37 cellular contexts compared by ENCODE assay signal in the genomic region with DNA sequence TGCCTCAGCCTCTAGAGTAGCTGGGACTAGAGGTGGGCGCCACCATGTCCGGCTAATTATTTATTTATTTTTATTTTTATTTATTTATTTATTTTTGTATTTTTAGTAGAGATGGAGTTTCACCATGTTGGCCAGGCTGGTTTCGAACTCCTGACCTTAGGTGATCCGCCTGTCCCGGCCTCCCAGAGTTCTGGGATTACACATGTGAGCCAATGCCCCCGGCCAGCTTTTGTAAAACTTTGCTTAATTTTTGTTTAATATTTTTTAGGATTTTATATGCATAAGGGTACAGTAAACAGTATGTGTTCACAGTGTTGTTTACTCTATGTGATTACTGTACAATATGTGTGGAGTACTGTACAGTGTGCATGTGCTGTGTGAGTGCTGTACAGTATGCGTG.
"Had no signal": no experiment of that assay in that cellular context is flagged by ENCODE, and none has a peak within 500 bp of the region (broad histone marks: within the 10 kb centered on the region; RNA-seq: fewer than 3 reads in every experiment).

No MANE protein-coding gene starts in this region.

- FAIRE-seq: astrocyte had no signal

- H3K27me3 Mint-ChIP-seq: activated naive CD4-positive, alpha-beta T cell treated with anti-CD3 and anti-CD28 coated beads, Interleukin-2, amount 10 ng/mL, durations not matched to agents 7 days and 5 days; activated naive CD4-positive, alpha-beta T cell treated with anti-CD3 and anti-CD28 coated beads, Interleukin-2, amount 50 U/mL, for 24 hours; activated naive CD8-positive, alpha-beta T cell; activated naive CD8-positive, alpha-beta T cell treated with anti-CD3 and anti-CD28 coated beads for 36 hours; activated naive CD8-positive, alpha-beta T cell treated with anti-CD3 and anti-CD28 coated beads, Interleukin-2, amount 10 ng/mL, durations not matched to agents 7 days and 5 days; activated naive CD8-positive, alpha-beta T cell treated with anti-CD3 and anti-CD28 coated beads, Interleukin-2, amount 50 U/mL, for 24 hours; activated T-cell treated with anti-CD3 and anti-CD28 coated beads, Interleukin-2, amount 50 U/mL, for 24 hours; activated T-helper 17 cell treated with anti-CD3 and anti-CD28 coated beads, Interleukin-2, amount 50 U/mL, for 72 hours; brain; central memory CD8-positive, alpha-beta T cell had no signal

- H3K9me3 ChIP-seq: adrenal gland, ascending aorta, body of pancreas, breast epithelium had no signal

- H3K9me3 Mint-ChIP-seq: activated naive CD4-positive, alpha-beta T cell treated with anti-CD3 and anti-CD28 coated beads for 36 hours; activated naive CD4-positive, alpha-beta T cell treated with anti-CD3 and anti-CD28 coated beads, Interleukin-2, amount 10 ng/mL, durations not matched to agents 7 days and 5 days; activated naive CD4-positive, alpha-beta T cell treated with anti-CD3 and anti-CD28 coated beads, Interleukin-2, amount 50 U/mL, for 24 hours; activated naive CD4-positive, alpha-beta T cell treated with anti-CD3 and anti-CD28 coated beads, Interleukin-2, amount 50 U/mL, for 72 hours; activated naive CD8-positive, alpha-beta T cell treated with anti-CD3 and anti-CD28 coated beads for 36 hours; activated naive CD8-positive, alpha-beta T cell treated with anti-CD3 and anti-CD28 coated beads, Interleukin-2, amount 10 ng/mL, durations not matched to agents 7 days and 5 days; activated naive CD8-positive, alpha-beta T cell treated with anti-CD3 and anti-CD28 coated beads, Interleukin-2, amount 50 U/mL, for 24 hours; activated T-cell treated with anti-CD3 and anti-CD28 coated beads, Interleukin-2, amount 50 U/mL, for 24 hours; activated T-cell treated with anti-CD3 and anti-CD28 coated beads, Interleukin-2, amount 50 U/mL, for 4 hours; activated T-cell treated with anti-CD3 and anti-CD28 coated beads, Interleukin-2, amount 50 U/mL, for 72 hours; activated T-helper 1 cell treated with anti-CD3 and anti-CD28 coated beads, Interleukin-12 subunit alpha, Interleukin-12 subunit beta, Interleukin-2, Interleukin-4 antibody, amounts not matched to agents 30 ng/mL and 10 ng/mL and 1 ng/mL, durations not matched to agents 14 hours and 24 hours and 36 hours; activated T-helper 17 cell treated with anti-CD3 and anti-CD28 coated beads, Interleukin-2, amount 50 U/mL, for 72 hours; activated T-helper 2 cell treated with anti-CD3 and anti-CD28 coated beads, Interferon-gamma antibody, Interleukin-2, Interleukin-4, amounts not matched to agents 10 μg/mL and 5 μg/mL and 100 μg/mL, durations not matched to agents 14 hours and 24 hours and 36 hours; brain; central memory CD8-positive, alpha-beta T cell had no signal

- H3K27me3 ChIP-seq: adrenal gland, ascending aorta, body of pancreas, brain microvascular endothelial cell, breast epithelium, cardiac muscle cell had no signal

- H3K4me1 ChIP-seq: adrenal gland, ascending aorta, body of pancreas, breast epithelium had no signal

- H3K4me1 Mint-ChIP-seq: activated naive CD8-positive, alpha-beta T cell treated with anti-CD3 and anti-CD28 coated beads, Interleukin-2, amount 50 U/mL, for 24 hours had no signal

- DNase-seq: activated effector memory CD4-positive, alpha-beta T cell treated with anti-CD3 and anti-CD28 coated beads, Interleukin-2, amount 50 U/mL, for 16 hours; activated effector memory CD4-positive, alpha-beta T cell treated with Interleukin-2 at 50 U/mL for 16 hours; activated gamma-delta T cell; activated gamma-delta T cell treated with Interleukin-2 at 50 U/mL for 16 hours; activated naive CD4-positive, alpha-beta T cell; activated naive CD4-positive, alpha-beta T cell treated with anti-CD3 and anti-CD28 coated beads for 36 hours; activated naive CD4-positive, alpha-beta T cell treated with anti-CD3 and anti-CD28 coated beads, Interleukin-2, amount 10 ng/mL, durations not matched to agents 7 days and 5 days; activated naive CD4-positive, alpha-beta T cell treated with anti-CD3 and anti-CD28 coated beads, Interleukin-2, amount 50 U/mL, for 16 hours; activated naive CD4-positive, alpha-beta T cell treated with Interleukin-2 at 50 U/mL for 16 hours; activated naive CD8-positive, alpha-beta T cell treated with anti-CD3 and anti-CD28 coated beads for 36 hours; activated naive CD8-positive, alpha-beta T cell treated with anti-CD3 and anti-CD28 coated beads, Interleukin-2, amount 10 ng/mL, durations not matched to agents 7 days and 5 days; activated naive CD8-positive, alpha-beta T cell treated with anti-CD3 and anti-CD28 coated beads, Interleukin-2, amount 50 U/mL, for 24 hours; activated T-cell treated with anti-CD3 and anti-CD28 coated beads, Interleukin-2, amount 50 U/mL, for 24 hours; activated T-cell treated with anti-CD3 and anti-CD28 coated beads, Interleukin-2, amount 50 U/mL, for 4 hours; activated T-cell treated with anti-CD3 and anti-CD28 coated beads, Interleukin-2, amount 50 U/mL, for 48 hours; activated T-cell treated with anti-CD3 and anti-CD28 coated beads, Interleukin-2, amount 50 U/mL, for 72 hours; adrenal gland; amniotic stem cell; amygdala; anterior cingulate cortex; body of pancreas; brain microvascular endothelial cell; caudate nucleus; central memory CD4-positive, alpha-beta T cell; cerebellar nuclear complex had no signal

- H3K27ac ChIP-seq: adrenal gland, ascending aorta, body of pancreas, brain microvascular endothelial cell, breast epithelium had no signal

- H3K4me3 ChIP-seq: adrenal gland, ascending aorta, body of pancreas, breast epithelium, cardiac muscle cell had no signal

- H3K27ac Mint-ChIP-seq: activated naive CD4-positive, alpha-beta T cell treated with anti-CD3 and anti-CD28 coated beads for 36 hours; activated naive CD4-positive, alpha-beta T cell treated with anti-CD3 and anti-CD28 coated beads, Interleukin-2, amount 10 ng/mL, durations not matched to agents 7 days and 5 days; activated naive CD4-positive, alpha-beta T cell treated with anti-CD3 and anti-CD28 coated beads, Interleukin-2, amount 50 U/mL, for 24 hours; activated naive CD4-positive, alpha-beta T cell treated with anti-CD3 and anti-CD28 coated beads, Interleukin-2, amount 50 U/mL, for 72 hours; activated naive CD8-positive, alpha-beta T cell; activated naive CD8-positive, alpha-beta T cell treated with anti-CD3 and anti-CD28 coated beads for 36 hours; activated naive CD8-positive, alpha-beta T cell treated with anti-CD3 and anti-CD28 coated beads, Interleukin-2, amount 10 ng/mL, durations not matched to agents 7 days and 5 days; activated naive CD8-positive, alpha-beta T cell treated with anti-CD3 and anti-CD28 coated beads, Interleukin-2, amount 50 U/mL, for 24 hours; activated T-cell treated with anti-CD3 and anti-CD28 coated beads, Interleukin-2, amount 50 U/mL, for 24 hours; activated T-cell treated with anti-CD3 and anti-CD28 coated beads, Interleukin-2, amount 50 U/mL, for 72 hours; activated T-helper 1 cell treated with anti-CD3 and anti-CD28 coated beads, Interleukin-12 subunit alpha, Interleukin-12 subunit beta, Interleukin-2, Interleukin-4 antibody, amounts not matched to agents 30 ng/mL and 10 ng/mL and 1 ng/mL, durations not matched to agents 14 hours and 24 hours and 36 hours; activated T-helper 17 cell treated with anti-CD3 and anti-CD28 coated beads, Interleukin-2, amount 50 U/mL, for 72 hours; activated T-helper 2 cell treated with anti-CD3 and anti-CD28 coated beads, Interferon-gamma antibody, Interleukin-2, Interleukin-4, amounts not matched to agents 10 μg/mL and 5 μg/mL and 100 μg/mL, durations not matched to agents 14 hours and 24 hours and 36 hours had no signal

- ATAC-seq: activated naive CD4-positive, alpha-beta T cell treated with anti-CD3 and anti-CD28 coated beads, Interleukin-2, amount 50 U/mL, for 72 hours; activated naive CD8-positive, alpha-beta T cell treated with anti-CD3 and anti-CD28 coated beads, Interleukin-2, amount 50 U/mL, for 24 hours; activated T-cell treated with anti-CD3 and anti-CD28 coated beads, Interleukin-2, amount 50 U/mL, for 4 hours; activated T-cell treated with anti-CD3 and anti-CD28 coated beads, Interleukin-2, amount 50 U/mL, for 72 hours; activated T-helper 17 cell treated with anti-CD3 and anti-CD28 coated beads, Interleukin-2, amount 50 U/mL, for 72 hours; body of pancreas had no signal

- H3K4me3 Mint-ChIP-seq: activated naive CD4-positive, alpha-beta T cell treated with anti-CD3 and anti-CD28 coated beads for 36 hours; activated naive CD4-positive, alpha-beta T cell treated with anti-CD3 and anti-CD28 coated beads, Interleukin-2, amount 10 ng/mL, durations not matched to agents 7 days and 5 days; activated naive CD4-positive, alpha-beta T cell treated with anti-CD3 and anti-CD28 coated beads, Interleukin-2, amount 50 U/mL, for 24 hours; activated naive CD8-positive, alpha-beta T cell; activated naive CD8-positive, alpha-beta T cell treated with anti-CD3 and anti-CD28 coated beads for 36 hours; activated naive CD8-positive, alpha-beta T cell treated with anti-CD3 and anti-CD28 coated beads, Interleukin-2, amount 10 ng/mL, durations not matched to agents 7 days and 5 days; activated naive CD8-positive, alpha-beta T cell treated with anti-CD3 and anti-CD28 coated beads, Interleukin-2, amount 50 U/mL, for 24 hours; activated T-cell treated with anti-CD3 and anti-CD28 coated beads, Interleukin-2, amount 50 U/mL, for 24 hours; activated T-cell treated with anti-CD3 and anti-CD28 coated beads, Interleukin-2, amount 50 U/mL, for 4 hours; activated T-cell treated with anti-CD3 and anti-CD28 coated beads, Interleukin-2, amount 50 U/mL, for 72 hours; activated T-helper 1 cell treated with anti-CD3 and anti-CD28 coated beads, Interleukin-12 subunit alpha, Interleukin-12 subunit beta, Interleukin-2, Interleukin-4 antibody, amounts not matched to agents 30 ng/mL and 10 ng/mL and 1 ng/mL, durations not matched to agents 14 hours and 24 hours and 36 hours; activated T-helper 17 cell treated with anti-CD3 and anti-CD28 coated beads, Interleukin-2, amount 50 U/mL, for 72 hours; brain; central memory CD8-positive, alpha-beta T cell had no signal
